Comparison of ENCODE assay signal across 25 cellular contexts in the genomic region with DNA sequence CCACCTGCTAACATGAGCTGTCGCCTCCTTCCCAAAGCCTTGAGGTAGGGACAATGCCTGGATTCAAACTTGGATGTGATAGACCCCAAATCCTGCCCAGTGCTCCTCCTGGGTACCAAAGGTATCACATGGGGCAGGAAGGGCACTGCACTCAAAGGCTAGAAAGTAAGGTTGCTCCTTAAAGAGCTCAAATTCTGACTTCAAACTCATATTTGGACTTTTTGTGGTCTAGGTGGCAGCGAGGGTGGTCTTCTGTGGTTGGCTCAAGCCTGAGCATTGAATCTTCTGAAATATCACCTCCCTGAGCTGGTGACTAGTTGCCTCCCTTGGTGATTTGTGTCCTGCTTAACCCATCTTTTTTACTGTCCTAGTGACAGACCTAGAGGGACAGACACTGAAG. TPM values are rescaled to one million over a fixed set of nuclear protein-coding genes. Genes with fewer than 3 reads are reported as not detected.
"Had no signal": no experiment of that assay in that cellular context is flagged by ENCODE, and none has a peak within 500 bp of the region (broad histone marks: within the 10 kb centered on the region; RNA-seq: fewer than 3 reads in every experiment).

No MANE protein-coding gene starts in this region.

- H3K4me3 Mint-ChIP-seq: activated CD4-positive, alpha-beta T cell treated with anti-CD3 and anti-CD28 coated beads for 36 hours; T-cell had no signal

- H3K27me3 Mint-ChIP-seq: activated CD4-positive, alpha-beta T cell treated with anti-CD3 and anti-CD28 coated beads for 36 hours; T-cell had no signal

- H3K36me3 Mint-ChIP-seq: activated naive CD4-positive, alpha-beta T cell treated with anti-CD3 and anti-CD28 coated beads, Interleukin-2, amount 50 U/mL, for 72 hours; T-cell had no signal

- FAIRE-seq: colon had no signal

- DNase-seq: cerebellar nuclear complex, KG1, NCI-H1092 treated with DMSO at 0.1 percent for 48 hours, NCI-H1417 treated with DMSO at 0.1 percent for 48 hours, NCI-H1694, NCI-H2029, NCI-H2107, NCI-H345, NCI-H510A, NCI-H526 treated with DMSO at 0.1 percent for 48 hours, NCI-H82, RPMI8226, T-cell, T1000, WERI-Rb-1 had no signal

- ATAC-seq: Right ventricle myocardium inferior, T-cell had no signal

- H3K4me3 ChIP-seq: SK-N-MC had no signal

- H3K27ac ChIP-seq: SK-N-MC, WERI-Rb-1 had no signal

- H3K36me3 ChIP-seq: WERI-Rb-1 had no signal

- H3K27ac Mint-ChIP-seq: activated naive CD4-positive, alpha-beta T cell treated with anti-CD3 and anti-CD28 coated beads, Interleukin-2, amount 50 U/mL, for 72 hours; T-cell had no signal

- H3K9me3 Mint-ChIP-seq: activated naive CD4-positive, alpha-beta T cell treated with anti-CD3 and anti-CD28 coated beads, Interleukin-2, amount 50 U/mL, for 72 hours; T-cell had no signal

RNA-seq across cellular contexts. Expression of a gene that starts 8.3 kb away (rescaled TPM):
- total RNA-seq: OCI-LY7 had no signal

RNA-seq across cellular contexts. Expression of a gene that starts 12.5 kb away (rescaled TPM):
- total RNA-seq: OCI-LY7 had no signal

RNA-seq across cellular contexts. Expression of a gene that starts 34.6 kb away (rescaled TPM):
- total RNA-seq: activated CD4-positive, alpha-beta T cell treated with anti-CD3 and anti-CD28 coated beads for 36 hours; activated naive CD4-positive, alpha-beta T cell treated with anti-CD3 and anti-CD28 coated beads, Interleukin-2, amount 50 U/mL, for 72 hours; cardiac septum; LHCN-M2; MCF 10A; OCI-LY7; Right ventricle myocardium inferior; T-cell had no signal
- polyA plus RNA-seq: adipose tissue had no signal
